19 cellular contexts compared by ENCODE assay signal in the genomic region with DNA sequence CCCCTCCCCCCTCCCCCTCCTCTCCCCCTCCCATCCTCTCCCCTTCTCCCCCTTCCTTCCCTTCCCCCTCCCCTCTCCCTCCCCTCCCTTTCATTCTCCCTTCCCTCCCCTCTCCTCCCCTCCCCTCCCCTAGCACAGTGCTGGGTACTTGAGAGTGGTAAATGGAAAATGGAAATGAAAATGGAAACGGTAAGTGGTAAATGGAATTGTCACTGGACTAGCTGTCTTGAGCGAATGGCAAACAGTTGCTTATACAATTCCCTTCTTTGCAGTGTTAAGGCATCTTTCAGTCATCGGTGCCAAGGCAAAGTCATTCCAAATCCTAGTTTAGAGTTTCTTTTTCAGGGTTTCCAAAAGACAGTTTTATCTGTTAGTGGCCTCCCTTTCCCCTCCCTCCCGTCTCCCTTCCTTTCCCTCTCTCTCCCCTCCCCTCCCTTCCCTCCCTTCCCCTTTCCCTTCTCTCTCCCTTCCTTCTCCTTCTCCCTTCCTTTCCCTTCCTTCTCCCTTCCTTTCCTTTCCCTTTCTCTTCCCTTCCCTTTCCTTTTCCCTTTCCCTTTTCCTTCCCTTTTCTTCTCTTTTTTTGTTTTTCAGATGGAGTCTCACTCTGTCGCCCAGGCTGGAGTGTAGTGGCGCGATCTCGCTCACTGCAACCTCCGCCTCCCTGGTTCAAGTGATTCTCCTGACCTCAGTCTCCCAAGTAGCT. TPM values are rescaled to one million over a fixed set of nuclear protein-coding genes. Genes with fewer than 3 reads are reported as not detected.
DNase-seq lines count a peak whose midpoint lies in the region; FAIRE-seq and TF ChIP-seq lines count a peak whose summit lies in the region.
"Had no signal": no experiment of that assay in that cellular context is flagged by ENCODE, and none has a peak within 500 bp of the region (broad histone marks: within the 10 kb centered on the region; RNA-seq: fewer than 3 reads in every experiment).

No MANE protein-coding gene starts in this region.

- H3K27ac ChIP-seq in BLaER1 (no peak overlapping the region), mesenchymal stem cell (ENCODE audit: low read length, poor library complexity, severe bottlenecking) (no peak overlapping the region), mammary epithelial cell (ENCODE audit: insufficient read depth, low read depth, low read length) (no peak overlapping the region)

- WGBS in mesenchymal stem cell: 97% methylated on average over 9 of the region's 9 CpGs
- WGBS in mammary epithelial cell (ENCODE audit: low coverage, missing lambda C conversion rate): 71% methylated on average over 3 of the region's 9 CpGs

- peaks cover 61% of the 10 kb centered on the region for H3K4me1 Mint-ChIP-seq in dendritic cell treated with granulocyte-macrophage colony-stimulating factor and Interleukin-4, amounts not matched to agents 40 ng/mL and 50 ng/mL, for 4 days (ENCODE audit: low read depth)

- H3K4me3 Mint-ChIP-seq in dendritic cell treated with granulocyte-macrophage colony-stimulating factor and Interleukin-4, amounts not matched to agents 40 ng/mL and 50 ng/mL, for 4 days: no peak overlapping the region

- no peaks in the 10 kb centered on the region for H3K79me2 ChIP-seq in mammary epithelial cell (ENCODE audit: insufficient read depth, low read length)

- no peak overlapping the region for H3K18ac ChIP-seq in mesenchymal stem cell (ENCODE audit: low read depth in 1 of 2, low read length in 2 of 2)

- no peak overlapping the region for H4K91ac ChIP-seq in mesenchymal stem cell (ENCODE audit: low read length)

- no peaks in the 10 kb centered on the region for H3K27me3 ChIP-seq in BLaER1
- no peaks in the 10 kb centered on the region for H3K27me3 ChIP-seq in mesenchymal stem cell (ENCODE audit: control insufficient read depth in 1 of 2, insufficient read depth in 1 of 2, low read length in 2 of 2)
- H3K27me3 ChIP-seq in mammary epithelial cell (ENCODE audit: insufficient read depth, low read length): peaks cover 5% of the 10 kb centered on the region

- H3K14ac ChIP-seq in mesenchymal stem cell (ENCODE audit: low read length in 2 of 2): no peak overlapping the region

- FAIRE-seq in GM12891 (lab: Jason Lieb, UNC): peak; percentile 70

- CTCF ChIA-PET in mammary epithelial cell (lab: Charles Lee; ENCODE audit: low non-redundant PET): no interaction called here

- no TSS peak for BruUV-seq in mammary epithelial cell (replicated peaks; lab: Mats Ljungman, UMichigan)

- no peak overlapping the region for H3K23ac ChIP-seq in mesenchymal stem cell (ENCODE audit: low read length in 2 of 2)

- no peak overlapping the region for H2BK12ac ChIP-seq in mesenchymal stem cell (ENCODE audit: low read length in 2 of 2)

- H3K36me3 Mint-ChIP-seq in dendritic cell treated with granulocyte-macrophage colony-stimulating factor and Interleukin-4, amounts not matched to agents 40 ng/mL and 50 ng/mL, for 4 days (ENCODE audit: low read depth): no peaks in the 10 kb centered on the region

- H3K4ac ChIP-seq in mesenchymal stem cell (ENCODE audit: low read depth in 1 of 2, low read length in 2 of 2): no peak overlapping the region

- in situ Hi-C loops in mammary epithelial cell (cut with MboI; ENCODE audit: low sequenced_read_pairs in 2 of 2): loop anchor here (5.0 to 25.0 kb wide), 3 partner anchors 70 to 365 kb away; no protein-coding TSS in a partner anchor

- peak overlapping the region; percentile 41; the same call in 1 of the 2 replicates for H3K4me2 ChIP-seq in BLaER1
- H3K4me2 ChIP-seq in mesenchymal stem cell (ENCODE audit: low read length, poor library complexity, severe bottlenecking): no peak overlapping the region
- no peak overlapping the region for H3K4me2 ChIP-seq in mammary epithelial cell (ENCODE audit: insufficient read depth, low read depth, low read length)

- no peaks in the 10 kb centered on the region for H3K27me3 Mint-ChIP-seq in dendritic cell treated with granulocyte-macrophage colony-stimulating factor and Interleukin-4, amounts not matched to agents 40 ng/mL and 50 ng/mL, for 4 days

- no peak for TF ChIP-seq CTCF in mammary epithelial cell (conservative IDR thresholded peaks at IDR 0.05 in 1 of 2, IDR thresholded peaks at IDR 0.05 in 1 of 2; ENCODE audit: extremely low read depth in 1 of 2, insufficient read depth in 1 of 2, low read depth in 1 of 2, low read length in 2 of 2)

- no peak overlapping the region for H2AK5ac ChIP-seq in mesenchymal stem cell (ENCODE audit: low read length, severe bottlenecking)

- dilution Hi-C loops in mammary epithelial cell (cut with HindIII; ENCODE audit: low sequenced_read_pairs): no loop called here

- H4K20me1 ChIP-seq in BLaER1 (peaks cover 45% of the 10 kb centered on the region), mammary epithelial cell (ENCODE audit: insufficient read depth, low read length) (no peaks in the 10 kb centered on the region)

- peaks cover 41% of the 10 kb centered on the region for H3K4me1 ChIP-seq in BLaER1
- peaks cover 5% of the 10 kb centered on the region for H3K4me1 ChIP-seq in mesenchymal stem cell (ENCODE audit: control insufficient read depth, insufficient read depth, low read depth, low read length)
- no peaks in the 10 kb centered on the region for H3K4me1 ChIP-seq in mammary epithelial cell (ENCODE audit: insufficient read depth, low read length)

- H3K36me3 ChIP-seq in BLaER1: peaks cover 25% of the 10 kb centered on the region
- H3K36me3 ChIP-seq in mesenchymal stem cell (ENCODE audit: control insufficient read depth in 1 of 2, insufficient read depth in 2 of 2, low read depth in 1 of 2, low read length in 2 of 2): peaks cover 0 to 4% of the 10 kb centered on the region in 2 experiments
- H3K36me3 ChIP-seq in mammary epithelial cell (ENCODE audit: insufficient read depth, low read length): no peaks in the 10 kb centered on the region

- H2BK15ac ChIP-seq in mesenchymal stem cell (ENCODE audit: low read depth, poor library complexity, severe bottlenecking): no peak overlapping the region

- H2AFZ ChIP-seq in mesenchymal stem cell (ENCODE audit: low read depth, low read length) (no peak overlapping the region), mammary epithelial cell (ENCODE audit: low read depth, low read length) (no peak overlapping the region)

- H3K79me1 ChIP-seq in mesenchymal stem cell (replicated peaks; ENCODE audit: low read length, poor library complexity, severe bottlenecking): no peaks in the 10 kb centered on the region

- TF ChIP-seq POLR2A in GM12891 (IDR thresholded peaks at IDR 0.05; ENCODE audit: low read depth, low read length): no peak

- H3K27ac Mint-ChIP-seq in dendritic cell treated with granulocyte-macrophage colony-stimulating factor and Interleukin-4, amounts not matched to agents 40 ng/mL and 50 ng/mL, for 4 days: peak overlapping the region; percentile 68

- H3K4me3 ChIP-seq in BLaER1 (no peak overlapping the region), mesenchymal stem cell (ENCODE audit: insufficient read depth in 1 of 2, low read depth in 1 of 2, low read length in 2 of 2) (no peak overlapping the region), mammary epithelial cell (replicated peaks in 1 of 3; ENCODE audit: insufficient read depth in 1 of 3, low read depth in 2 of 3, low read length in 3 of 3) (no peak overlapping the region)

- H3K9me3 Mint-ChIP-seq in dendritic cell treated with granulocyte-macrophage colony-stimulating factor and Interleukin-4, amounts not matched to agents 40 ng/mL and 50 ng/mL, for 4 days: no peaks in the 10 kb centered on the region
- H3K9me3 Mint-ChIP-seq: CD8-positive, alpha-beta memory T cell had no signal

- intact Hi-C loops in dendritic cell treated with granulocyte-macrophage colony-stimulating factor and Interleukin-4, amounts not matched to agents 40 ng/mL and 50 ng/mL, for 4 days (cut with micrococcal nuclease): loop anchor here (5.0 kb wide), 1 partner anchor 230 kb away; no protein-coding TSS in a partner anchor
- intact Hi-C loops in mammary epithelial cell (cut with micrococcal nuclease): loop anchor here (5.0 kb wide), 1 partner anchor 615 kb away; no protein-coding TSS in a partner anchor

- H2BK5ac ChIP-seq in mesenchymal stem cell (ENCODE audit: low read depth, low read length, poor library complexity, severe bottlenecking): no peak overlapping the region

- H3K9me3 ChIP-seq in BLaER1: no peaks in the 10 kb centered on the region
- no peaks in the 10 kb centered on the region for H3K9me3 ChIP-seq in mesenchymal stem cell (ENCODE audit: control insufficient read depth, low read length)
- no peaks in the 10 kb centered on the region for H3K9me3 ChIP-seq in mammary epithelial cell (replicated peaks; ENCODE audit: insufficient read depth, low read length)

- no peak overlapping the region for H3K9ac ChIP-seq in BLaER1
- no peak overlapping the region for H3K9ac ChIP-seq in mesenchymal stem cell (ENCODE audit: low read length)
- H3K9ac ChIP-seq in mammary epithelial cell (ENCODE audit: insufficient read depth, low read length): no peak overlapping the region

- H2BK120ac ChIP-seq in mesenchymal stem cell (ENCODE audit: low read depth, low read length): no peak overlapping the region

- H4K8ac ChIP-seq in mesenchymal stem cell (ENCODE audit: low read length): no peak overlapping the region

- no peak for DNase-seq in GM12891 (ENCODE audit: insufficient read length, low spot score)
- peak; percentile 31 for DNase-seq in NCI-H69 (lab: John Stamatoyannopoulos, UW)
- no peak for DNase-seq in mesenchymal stem cell
- no peak for DNase-seq in AG20443 (ENCODE audit: low spot score)
- no peak for DNase-seq in mammary epithelial cell
- DNase-seq: ACHN; Calu3; CD8-positive, alpha-beta memory T cell; DMS153; GOT3; HCEC 1CT; KBM-7; NCI-H1092; NCI-H1694; NCI-H2081; NCI-H526; RPMI8226 had no signal

TF ChIP-seq in GM12891, 5 proteins besides CTCF, POLR2A, EP300 and RAD21:
- TF ChIP-seq SPI1 (IDR thresholded peaks at IDR 0.05; ENCODE audit: low read depth, low read length): no peak
- TF ChIP-seq POLR2AphosphoS5 (IDR thresholded peaks at IDR 0.05; ENCODE audit: low read depth, low read length): no peak
- no peak for TF ChIP-seq POU2F2 (IDR thresholded peaks at IDR 0.05; ENCODE audit: low read depth, low read length)
- TF ChIP-seq PAX5 (IDR thresholded peaks at IDR 0.05; ENCODE audit: insufficient read depth, low read length, severe bottlenecking): no peak
- no peak for TF ChIP-seq TAF1 (IDR thresholded peaks at IDR 0.05; ENCODE audit: low read depth, low read length)

RNA-seq across cellular contexts. Expression of a gene that starts 47.3 kb away (rescaled TPM):
- 23.0 TPM for polyA plus RNA-seq in GM12891 (2012; ENCODE audit: low read depth, missing spikeins)
- 1.1 TPM for polyA plus RNA-seq in mesenchymal stem cell (2013, experiment 1 of 2)
- polyA plus RNA-seq in mesenchymal stem cell (2013, experiment 2 of 2): 0.97 TPM
- total RNA-seq in mammary epithelial cell: under 1 TPM in 1 of 2 donors, not detected in 1; 0.17 TPM
- polyA plus RNA-seq in mammary epithelial cell: 0.05 TPM
- polyA minus RNA-seq in mammary epithelial cell: not detected
